ENCODE assay signal across 8 cellular contexts in the genomic region with DNA sequence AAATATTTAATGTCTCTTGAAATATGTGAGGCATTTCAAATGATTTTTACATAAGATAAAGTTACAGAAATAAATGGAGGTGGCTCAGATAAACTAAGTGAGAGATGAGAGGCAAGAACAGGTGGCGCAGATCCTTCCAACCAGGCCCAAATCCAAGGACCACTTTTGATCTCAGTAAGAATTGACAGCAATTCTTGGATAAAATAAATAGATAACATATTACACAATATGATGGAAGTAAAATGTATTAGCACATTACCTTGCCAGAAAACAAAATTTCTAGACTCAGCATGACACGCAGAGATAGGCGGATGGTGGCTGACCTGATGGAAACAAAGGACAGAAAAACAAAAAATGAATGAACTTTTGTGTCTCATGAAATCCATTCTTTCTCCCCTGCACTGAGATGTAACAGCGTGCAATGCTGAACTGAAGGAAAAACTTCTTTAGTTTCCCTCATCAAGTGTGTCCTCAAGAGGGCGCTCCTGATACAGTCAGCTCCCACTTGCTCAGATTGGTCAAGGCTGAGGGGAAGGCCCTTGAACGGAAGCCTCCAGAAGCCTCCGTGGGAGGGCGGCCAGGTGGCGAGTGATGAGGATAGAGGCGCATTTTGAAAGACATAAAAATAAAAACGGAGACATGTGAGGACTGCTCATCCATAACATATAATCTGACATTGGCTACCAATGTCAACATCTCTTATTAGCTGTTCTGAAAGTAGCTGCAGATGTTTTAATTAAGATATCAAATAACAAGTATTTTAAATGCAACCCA.
DNase-seq lines count a peak whose midpoint lies in the region; ATAC-seq and TF ChIP-seq lines count a peak whose summit lies in the region.

No MANE protein-coding gene starts in this region.

- intact Hi-C loops in ascending aorta (cut with DNase I): loop anchor here (1.0 to 5.0 kb wide), 2 partner anchors 162 to 250 kb away; a partner anchor contains a TSS

- peak; percentile 16 to 82 for DNase-seq in NCI-H187 (lab: John Stamatoyannopoulos, UW)
- DNase-seq in T1000 (lab: John Stamatoyannopoulos, UW): peak; percentile 71
- DNase-seq in ascending aorta (ENCODE audit: low spot score in 2 of 2): peak; percentile 23 to 86
- peak in 43 of 51 donors; percentile 10 to 87 (median 65) for DNase-seq in hypothalamus (lab: John Stamatoyannopoulos, UW)
- peak; percentile 78 for DNase-seq in smooth muscle cell of the brain vasculature (ENCODE audit: low read depth, low spot score)

- no peaks in the 10 kb centered on the region for H3K9me3 ChIP-seq in ascending aorta

- TF ChIP-seq CTCF in 22Rv1 (IDR thresholded peaks at IDR 0.05) (peak; percentile 98), ascending aorta (IDR thresholded peaks at IDR 0.05) (peak; percentile 66 to 86 (median 77))

- no peaks in the 10 kb centered on the region for H3K4me1 ChIP-seq in ascending aorta

- H3K27ac ChIP-seq in 22Rv1 (peak overlapping the region; percentile 59), ascending aorta (no peak overlapping the region)

- H3K4me3 ChIP-seq in ascending aorta: no peak overlapping the region

- no peaks in the 10 kb centered on the region for H3K36me3 ChIP-seq in ascending aorta

- no peaks in the 10 kb centered on the region for H3K27me3 ChIP-seq in ascending aorta

- ATAC-seq in GM18498 (IDR thresholded peaks at IDR 0.05; ENCODE audit: unreplicated experiment) (peak; percentile 67), HG02943 (IDR thresholded peaks at IDR 0.05; ENCODE audit: low read depth, unreplicated experiment) (peak; percentile 53)
